In genomic region chr3:175312766-175313165, GRCh38 we compare ENCODE assay signal across 26 cellular contexts.
"Had no signal": no experiment of that assay in that cellular context is flagged by ENCODE, and none has a peak within 500 bp of the region (broad histone marks: within the 10 kb centered on the region; RNA-seq: fewer than 3 reads in every experiment).

No MANE protein-coding gene starts in this region.

- H3K27me3 ChIP-seq: foreskin keratinocyte, gastroesophageal sphincter, heart left ventricle, hepatocyte, left lung, sigmoid colon, stomach, thyroid gland, upper lobe of left lung had no signal

- H3K4me3 Mint-ChIP-seq: mesothelial cell of epicardium; naive B cell; natural killer cell treated with Interleukin-12 subunit alpha and Interleukin-12 subunit beta and Interleukin-15 and Interleukin-18, amount 100 ng/mL, for 72 hours; neural crest cell; stimulated activated effector memory CD8-positive, alpha-beta T cell treated with anti-CD3 and anti-CD28 coated beads, Interleukin-12 subunit alpha, Interleukin-12 subunit beta, amount 100 ng/mL, for 72 hours had no signal

- H3K36me3 Mint-ChIP-seq: mesothelial cell of epicardium; naive B cell; natural killer cell treated with Interleukin-12 subunit alpha and Interleukin-12 subunit beta and Interleukin-15 and Interleukin-18, amount 100 ng/mL, for 72 hours; stimulated activated effector memory CD8-positive, alpha-beta T cell treated with anti-CD3 and anti-CD28 coated beads, Interleukin-12 subunit alpha, Interleukin-12 subunit beta, amount 100 ng/mL, for 72 hours had no signal

- H3K27me3 Mint-ChIP-seq: naive B cell; natural killer cell treated with Interleukin-12 subunit alpha and Interleukin-12 subunit beta and Interleukin-15 and Interleukin-18, amount 100 ng/mL, for 72 hours had no signal

- DNase-seq: dermis blood vessel endothelial cell; effector memory CD4-positive, alpha-beta T cell; foreskin keratinocyte; heart left ventricle; left cardiac atrium; left lung; mesenchymal stem cell; mucosa of descending colon; naive B cell; right cardiac atrium; sigmoid colon; stimulated activated CD4-positive, alpha-beta T cell treated with anti-CD3 and anti-CD28 coated beads, Interleukin-2, amount 100 ng/mL, for 24 hours; stimulated activated CD4-positive, alpha-beta T cell treated with anti-CD3 and anti-CD28 coated beads, Interleukin-4, amount 100 ng/mL, for 24 hours; stimulated activated naive CD4-positive, alpha-beta T cell treated with Interleukin-2 at 50 U/mL for 16 hours; stomach; thyroid gland; upper lobe of left lung had no signal

- H3K27ac ChIP-seq: coronary artery, foreskin keratinocyte, gastroesophageal sphincter, heart left ventricle, hepatocyte, left lung, prostate gland, sigmoid colon, stomach, thyroid gland, upper lobe of left lung had no signal

- H3K9me3 Mint-ChIP-seq: naive B cell had no signal

- H3K9me3 ChIP-seq: gastroesophageal sphincter, heart left ventricle, left lung, mucosa of descending colon, prostate gland, sigmoid colon, stomach, thyroid gland, upper lobe of left lung had no signal

- ATAC-seq: esophagus mucosa; foreskin keratinocyte; gastroesophageal sphincter; heart left ventricle; left cardiac atrium; left lung; mucosa of descending colon; natural killer cell treated with Interleukin-12 subunit alpha and Interleukin-12 subunit beta and Interleukin-15 and Interleukin-18, amount 100 ng/mL, for 72 hours; right cardiac atrium; stimulated activated effector memory CD8-positive, alpha-beta T cell treated with anti-CD3 and anti-CD28 coated beads, Interleukin-12 subunit alpha, Interleukin-12 subunit beta, amount 100 ng/mL, for 72 hours had no signal

- H3K4me3 ChIP-seq: coronary artery, gastroesophageal sphincter, heart left ventricle, hepatocyte, left lung, mucosa of descending colon, prostate gland, sigmoid colon, stomach, thyroid gland, upper lobe of left lung had no signal

- H3K27ac Mint-ChIP-seq: mesothelial cell of epicardium; naive B cell; natural killer cell treated with Interleukin-12 subunit alpha and Interleukin-12 subunit beta and Interleukin-15 and Interleukin-18, amount 100 ng/mL, for 72 hours; stimulated activated effector memory CD8-positive, alpha-beta T cell treated with anti-CD3 and anti-CD28 coated beads, Interleukin-12 subunit alpha, Interleukin-12 subunit beta, amount 100 ng/mL, for 72 hours had no signal

- H3K4me1 Mint-ChIP-seq: naive B cell; neural crest cell; stimulated activated effector memory CD8-positive, alpha-beta T cell treated with anti-CD3 and anti-CD28 coated beads, Interleukin-12 subunit alpha, Interleukin-12 subunit beta, amount 100 ng/mL, for 72 hours had no signal

- H3K4me1 ChIP-seq: foreskin keratinocyte, gastroesophageal sphincter, heart left ventricle, left lung, prostate gland, sigmoid colon, thyroid gland, upper lobe of left lung had no signal

- H3K36me3 ChIP-seq: gastroesophageal sphincter, heart left ventricle, left lung, prostate gland, sigmoid colon, stomach, thyroid gland, upper lobe of left lung had no signal
